ENCODE assay signal across 8 cellular contexts in genomic region chr20:10433014-10433622, GRCh38. TPM values are rescaled to one million over a fixed set of nuclear protein-coding genes. Genes with fewer than 3 reads are reported as not detected.
DNase-seq lines count a peak whose midpoint lies in the region; ATAC-seq and TF ChIP-seq lines count a peak whose summit lies in the region.

No MANE protein-coding gene starts in this region.

- TF ChIP-seq CTCF in GM23338 (conservative IDR thresholded peaks at IDR 0.05; ENCODE audit: low read depth in 2 of 2) (no peak), fibroblast of pulmonary artery (IDR thresholded peaks at IDR 0.05; ENCODE audit: low read length, missing control alignments) (no peak), prostate gland (IDR thresholded peaks at IDR 0.05) (no peak)

- no peaks in the 10 kb centered on the region for H3K9me2 ChIP-seq in GM23338 (ENCODE audit: insufficient read depth)

- no peaks in the 10 kb centered on the region for H3F3A ChIP-seq in GM23338 (replicated peaks; ENCODE audit: low read depth)

- H3K4me1 ChIP-seq in GM23338 (ENCODE audit: insufficient read depth) (peaks cover 27% of the 10 kb centered on the region), prostate gland (replicated peaks) (peaks cover 5% of the 10 kb centered on the region)

- H3K4me3 ChIP-seq in GM23338 (peak overlapping the region; percentile 58), fibroblast of pulmonary artery (replicated peaks; ENCODE audit: low read depth, low read length) (peak overlapping the region; percentile 94), prostate gland (peak overlapping the region; percentile 77 to 83)

- no peak for DNase-seq in GM23338 (ENCODE audit: low spot score)
- peak; percentile 39 for DNase-seq in SK-MEL-5 (ENCODE audit: low read depth, low spot score)
- no peak for DNase-seq in fibroblast of pulmonary artery (ENCODE audit: low read depth)
- DNase-seq in prostate gland (ENCODE audit: low spot score): no peak
- DNase-seq in epidermal melanocyte (ENCODE audit: insufficient read length, low spot score): no peak
- DNase-seq in ureter (ENCODE audit: low spot score): no peak

- peak overlapping the region; percentile 96 for H3K27ac Mint-ChIP-seq in GM23338

- H3K4me1 Mint-ChIP-seq in GM23338: peaks cover 32% of the 10 kb centered on the region

- H3K27ac ChIP-seq in GM23338 (ENCODE audit: low read depth) (peak overlapping the region; percentile 97; the same call in 1 of the 2 replicates), prostate gland (peak overlapping the region; percentile 93)

- H3K4me2 ChIP-seq in GM23338: peak overlapping the region; percentile 79

- intact Hi-C loops in prostate gland (cut with DNase I): loop anchor here (5.0 kb wide), 1 partner anchor 216 kb away; the partner anchor contains the start of gene SNAP25

- no peaks in the 10 kb centered on the region for H3K9me3 ChIP-seq in prostate gland

- no peaks in the 10 kb centered on the region for H3K36me3 ChIP-seq in GM23338 (ENCODE audit: insufficient read depth)
- no peaks in the 10 kb centered on the region for H3K36me3 ChIP-seq in prostate gland

- in situ Hi-C loops in SK-MEL-5 (cut with HindIII; ENCODE audit: low pct_unique_long_range_greater_than_20kb, low sequenced_read_pairs): no loop called here

- ATAC-seq in GM23338 (no peak), HG02610 (IDR thresholded peaks at IDR 0.05; ENCODE audit: unreplicated experiment) (no peak), GM19463 (IDR thresholded peaks at IDR 0.05; ENCODE audit: unreplicated experiment) (no peak)

- H3K36me3 Mint-ChIP-seq in GM23338 (ENCODE audit: low read depth): peaks cover 10% of the 10 kb centered on the region; the same call in 1 of the 3 replicates

- WGBS in prostate gland: 50% methylated on average over 30 of the region's 30 CpGs

- H3K27me3 Mint-ChIP-seq in GM23338 (ENCODE audit: insufficient read depth, low read depth, poor library complexity): peaks cover 14% of the 10 kb centered on the region

- no peaks in the 10 kb centered on the region for H3K9me3 Mint-ChIP-seq in GM23338

- H2AFZ ChIP-seq in GM23338: peak overlapping the region; percentile 11; the same call in 1 of the 2 replicates

- peaks cover 6% of the 10 kb centered on the region; the same call in 1 of the 2 replicates for H4K20me1 ChIP-seq in GM23338 (replicated peaks; ENCODE audit: insufficient read depth)

- no peaks in the 10 kb centered on the region for H3K27me3 ChIP-seq in GM23338 (ENCODE audit: insufficient read depth)
- H3K27me3 ChIP-seq in prostate gland (replicated peaks; ENCODE audit: insufficient read depth): no peaks in the 10 kb centered on the region

- no peak for TF ChIP-seq POLR2A in prostate gland (IDR thresholded peaks at IDR 0.05)

- peak overlapping the region; percentile 94 for H3K4me3 Mint-ChIP-seq in GM23338

- H3K79me2 ChIP-seq in GM23338 (replicated peaks; ENCODE audit: insufficient read depth): peaks cover 79% of the 10 kb centered on the region

TF ChIP-seq in GM23338, 12 proteins besides CTCF, POLR2A, EP300 and RAD21 (continues in another document):
- no peak for TF ChIP-seq ZNF462 (CRISPR knock-in tag; IDR thresholded peaks at IDR 0.05)
- TF ChIP-seq JUNB (IDR thresholded peaks at IDR 0.05; ENCODE audit: unreplicated experiment): no peak
- no peak for TF ChIP-seq POLR2AphosphoS5 (IDR thresholded peaks at IDR 0.05; ENCODE audit: low read depth)
- no peak for TF ChIP-seq ZNF331 (CRISPR knock-in tag; IDR thresholded peaks at IDR 0.05; ENCODE audit: low read depth)
- TF ChIP-seq CREB1 (CRISPR knock-in tag; IDR thresholded peaks at IDR 0.05; ENCODE audit: low read depth): no peak
- TF ChIP-seq STAT1 (IDR thresholded peaks at IDR 0.05; ENCODE audit: unreplicated experiment): no peak
- no peak for TF ChIP-seq EZH2 (IDR thresholded peaks at IDR 0.05; ENCODE audit: low read depth, unreplicated experiment)
- TF ChIP-seq ETS1 (IDR thresholded peaks at IDR 0.05): no peak

RNA-seq across cellular contexts. Expression of gene MKKS, which starts 0.9 kb away (rescaled TPM):
- total RNA-seq in GM23338 (2014; rRNA removed; shearing (Covaris generic)): 16.7 and 21.4 TPM in 2 replicates
- 13.4 and 13.5 TPM in 2 replicates for polyA plus RNA-seq in GM23338 (2016; fragmentation: Nextera tagmentation; extraction: Ambion mirVana)
- 19.7 and 21.1 TPM in 2 replicates for total RNA-seq in SK-MEL-5 (2014; rRNA removed; shearing (Covaris generic))
- 20.1 and 20.6 TPM in 2 replicates for polyA plus RNA-seq in SK-MEL-5 (2015; cell fraction: cytosol; rRNA removed)
- 15.9 and 16.3 TPM in 2 replicates for polyA plus RNA-seq in SK-MEL-5 (2015; cell fraction: nucleus; rRNA removed)
- total RNA-seq in prostate gland: 10 to 100 TPM; 14.6 to 19.0 TPM
- total RNA-seq in ureter: 16.7 TPM

RNA-seq across cellular contexts. Expression of gene SLX4IP, which starts 2.0 kb away (rescaled TPM):
- total RNA-seq in GM23338 (2014; rRNA removed; shearing (Covaris generic)): 7.9 and 9.8 TPM in 2 replicates
- polyA plus RNA-seq in GM23338 (2016; fragmentation: Nextera tagmentation; extraction: Ambion mirVana): 6.5 and 9.1 TPM in 2 replicates
- total RNA-seq in SK-MEL-5 (2014; rRNA removed; shearing (Covaris generic)): 6.4 and 7.3 TPM in 2 replicates
- polyA plus RNA-seq in SK-MEL-5 (2015; cell fraction: cytosol; rRNA removed): 2.6 and 4.3 TPM in 2 replicates
- 11.1 and 11.4 TPM in 2 replicates for polyA plus RNA-seq in SK-MEL-5 (2015; cell fraction: nucleus; rRNA removed)
- total RNA-seq in prostate gland: 1 to 10 TPM; 7.0 to 8.2 TPM
- total RNA-seq in ureter: 11.1 TPM
